In the genomic region with DNA sequence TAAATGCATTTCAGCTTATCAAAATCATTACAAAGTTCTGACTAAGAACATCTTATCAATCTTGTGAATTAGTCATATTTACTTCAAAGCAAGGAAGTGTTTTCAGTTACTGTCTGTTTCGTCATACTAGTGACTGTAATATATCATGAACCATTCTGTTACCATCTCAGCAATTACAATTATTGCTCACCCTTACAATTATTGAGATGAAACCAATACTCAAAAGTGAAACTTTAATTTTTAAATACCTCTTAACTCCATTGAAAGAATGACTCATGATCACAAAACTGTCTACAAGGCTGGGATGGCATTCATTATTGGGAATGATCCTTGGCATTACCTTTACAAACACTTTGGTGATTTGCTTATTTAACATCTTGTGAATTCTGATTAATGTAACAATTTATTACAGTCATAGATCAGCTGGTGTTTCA, we compare ENCODE assay signal across 11 cellular contexts.
DNase-seq lines count a peak whose midpoint lies in the region; ATAC-seq and TF ChIP-seq lines count a peak whose summit lies in the region.
"Had no signal": no experiment of that assay in that cellular context is flagged by ENCODE, and none has a peak within 500 bp of the region (broad histone marks: within the 10 kb centered on the region; RNA-seq: fewer than 3 reads in every experiment).

No MANE protein-coding gene starts in this region.

- H3K9ac ChIP-seq in mesenchymal stem cell (ENCODE audit: low read length), result no peak overlapping the region

- H3K27ac ChIP-seq in mesenchymal stem cell (ENCODE audit: low read length, poor library complexity, severe bottlenecking) (no peak overlapping the region), GM23338 (ENCODE audit: low read depth) (no peak overlapping the region), spleen (no peak overlapping the region)

- H3K27me3 Mint-ChIP-seq in activated T-helper 17 cell treated with anti-CD3 and anti-CD28 coated beads, Interleukin-2, amount 50 U/mL, for 72 hours, result no peaks in the 10 kb centered on the region
- H3K27me3 Mint-ChIP-seq in GM23338 (ENCODE audit: insufficient read depth, low read depth, poor library complexity), result no peaks in the 10 kb centered on the region

- no peaks in the 10 kb centered on the region for H3K9me2 ChIP-seq in GM23338 (ENCODE audit: insufficient read depth)

- no peak overlapping the region for H3K14ac ChIP-seq in mesenchymal stem cell (ENCODE audit: low read length in 2 of 2)

- peaks cover 8% of the 10 kb centered on the region for H3K9me3 Mint-ChIP-seq in activated T-helper 17 cell treated with anti-CD3 and anti-CD28 coated beads, Interleukin-2, amount 50 U/mL, for 72 hours
- H3K9me3 Mint-ChIP-seq in GM23338, result no peaks in the 10 kb centered on the region

- no peak overlapping the region for H2BK12ac ChIP-seq in mesenchymal stem cell (ENCODE audit: low read length in 2 of 2)

- H2BK5ac ChIP-seq in mesenchymal stem cell (ENCODE audit: low read depth, low read length, poor library complexity, severe bottlenecking), result no peak overlapping the region

- DNase-seq in HS-5 (ENCODE audit: low read depth), result peak; percentile 23
- DNase-seq in mesenchymal stem cell, result peak; percentile 35
- DNase-seq in GM23338 (ENCODE audit: low spot score), result no peak
- no peak for DNase-seq in spleen
- DNase-seq in AG08395 (ENCODE audit: low spot score), result no peak
- DNase-seq: activated gamma-delta T cell, head of caudate nucleus had no signal

- H3K4me3 ChIP-seq in mesenchymal stem cell (ENCODE audit: insufficient read depth in 1 of 2, low read depth in 1 of 2, low read length in 2 of 2), result no peak overlapping the region
- no peak overlapping the region for H3K4me3 ChIP-seq in GM23338
- no peak overlapping the region for H3K4me3 ChIP-seq in spleen

- 53% methylated on average over 1 of the region's 1 CpG for WGBS in mesenchymal stem cell
- WGBS in spleen, 5 donors, result 44 to 78% (median 57%) methylated on average over 1 of the region's 1 CpG

- peak overlapping the region; percentile 81 for H3K4me3 Mint-ChIP-seq in activated T-helper 17 cell treated with anti-CD3 and anti-CD28 coated beads, Interleukin-2, amount 50 U/mL, for 72 hours
- no peak overlapping the region for H3K4me3 Mint-ChIP-seq in GM23338

- H3K27me3 ChIP-seq in mesenchymal stem cell (ENCODE audit: control insufficient read depth in 1 of 2, insufficient read depth in 1 of 2, low read length in 2 of 2), result no peaks in the 10 kb centered on the region
- H3K27me3 ChIP-seq in GM23338 (ENCODE audit: insufficient read depth), result no peaks in the 10 kb centered on the region
- H3K27me3 ChIP-seq in spleen (replicated peaks in 1 of 7), result no peaks in the 10 kb centered on the region

- no peak overlapping the region for H3K23ac ChIP-seq in mesenchymal stem cell (ENCODE audit: low read length in 2 of 2)

- H3K4me2 ChIP-seq in mesenchymal stem cell (ENCODE audit: low read length, poor library complexity, severe bottlenecking), result no peak overlapping the region
- no peak overlapping the region for H3K4me2 ChIP-seq in GM23338

- H4K20me1 ChIP-seq in GM23338 (replicated peaks; ENCODE audit: insufficient read depth), result no peaks in the 10 kb centered on the region

- peaks cover 49% of the 10 kb centered on the region for H3K4me1 Mint-ChIP-seq in activated T-helper 17 cell treated with anti-CD3 and anti-CD28 coated beads, Interleukin-2, amount 50 U/mL, for 72 hours
- H3K4me1 Mint-ChIP-seq in GM23338, result no peaks in the 10 kb centered on the region

- H4K8ac ChIP-seq in mesenchymal stem cell (ENCODE audit: low read length), result no peak overlapping the region

- H3K36me3 ChIP-seq in mesenchymal stem cell (ENCODE audit: control insufficient read depth in 1 of 2, insufficient read depth in 2 of 2, low read depth in 1 of 2, low read length in 2 of 2) (no peaks in the 10 kb centered on the region), GM23338 (ENCODE audit: insufficient read depth) (no peaks in the 10 kb centered on the region), spleen (peaks cover 0 to 8% (median 0%) of the 10 kb centered on the region in 6 donors)

- no peak for TF ChIP-seq CTCF in GM23338 (conservative IDR thresholded peaks at IDR 0.05; ENCODE audit: low read depth in 2 of 2)
- TF ChIP-seq CTCF in spleen (IDR thresholded peaks at IDR 0.05 in 8 of 11, conservative IDR thresholded peaks at IDR 0.05 in 3 of 11), result no peak

- H3K4me1 ChIP-seq in mesenchymal stem cell (ENCODE audit: control insufficient read depth, insufficient read depth, low read depth, low read length), result no peaks in the 10 kb centered on the region
- H3K4me1 ChIP-seq in GM23338 (ENCODE audit: insufficient read depth), result no peaks in the 10 kb centered on the region
- H3K4me1 ChIP-seq in spleen, result peaks cover 0 to 17% (median 5%) of the 10 kb centered on the region in 6 donors

- ATAC-seq in GM18511 (IDR thresholded peaks at IDR 0.05; ENCODE audit: unreplicated experiment) (peak; percentile 61), GM23338 (no peak), HG02970 (IDR thresholded peaks at IDR 0.05; ENCODE audit: low FRiP score, unreplicated experiment) (no peak)
- peak; percentile 92 for ATAC-seq in activated T-helper 17 cell treated with anti-CD3 and anti-CD28 coated beads, Interleukin-2, amount 50 U/mL, for 72 hours (replicated peaks)
- ATAC-seq: Right ventricle myocardium inferior had no signal

- no peaks in the 10 kb centered on the region for H3F3A ChIP-seq in GM23338 (replicated peaks; ENCODE audit: low read depth)

- H3K79me1 ChIP-seq in mesenchymal stem cell (replicated peaks; ENCODE audit: low read length, poor library complexity, severe bottlenecking), result no peaks in the 10 kb centered on the region

- H3K4ac ChIP-seq in mesenchymal stem cell (ENCODE audit: low read depth in 1 of 2, low read length in 2 of 2), result no peak overlapping the region

- H3K9me3 ChIP-seq in mesenchymal stem cell (ENCODE audit: control insufficient read depth, low read length) (peaks cover 5% of the 10 kb centered on the region), spleen (peaks cover 0 to 4% (median 0%) of the 10 kb centered on the region in 8 donors)

- H2BK120ac ChIP-seq in mesenchymal stem cell (ENCODE audit: low read depth, low read length), result no peak overlapping the region

- H3K79me2 ChIP-seq in GM23338 (replicated peaks; ENCODE audit: insufficient read depth), result no peaks in the 10 kb centered on the region

- no peak for TF ChIP-seq POLR2A in spleen (IDR thresholded peaks at IDR 0.05)

- intact Hi-C loops in spleen (cut with DNase I; ENCODE audit: low total_unique reads), result no loop called here

- no peak overlapping the region for H3K18ac ChIP-seq in mesenchymal stem cell (ENCODE audit: low read depth in 1 of 2, low read length in 2 of 2)

- peaks cover 67% of the 10 kb centered on the region for H3K36me3 Mint-ChIP-seq in activated T-helper 17 cell treated with anti-CD3 and anti-CD28 coated beads, Interleukin-2, amount 50 U/mL, for 72 hours (ENCODE audit: low read depth)
- no peaks in the 10 kb centered on the region for H3K36me3 Mint-ChIP-seq in GM23338 (ENCODE audit: low read depth)

- peak overlapping the region; percentile 97 for H3K27ac Mint-ChIP-seq in activated T-helper 17 cell treated with anti-CD3 and anti-CD28 coated beads, Interleukin-2, amount 50 U/mL, for 72 hours
- no peak overlapping the region for H3K27ac Mint-ChIP-seq in GM23338

- no peak overlapping the region for H4K91ac ChIP-seq in mesenchymal stem cell (ENCODE audit: low read length)

- H2AFZ ChIP-seq in mesenchymal stem cell (ENCODE audit: low read depth, low read length), result no peak overlapping the region
- no peak overlapping the region for H2AFZ ChIP-seq in GM23338

- H2AK5ac ChIP-seq in mesenchymal stem cell (ENCODE audit: low read length, severe bottlenecking), result no peak overlapping the region

- H2BK15ac ChIP-seq in mesenchymal stem cell (ENCODE audit: low read depth, poor library complexity, severe bottlenecking), result no peak overlapping the region

TF ChIP-seq in GM23338, 12 proteins besides CTCF, POLR2A, EP300 and RAD21 (continues in another document):
- TF ChIP-seq STAT1 (IDR thresholded peaks at IDR 0.05; ENCODE audit: unreplicated experiment) (no peak), ZNF331 (CRISPR knock-in tag; IDR thresholded peaks at IDR 0.05; ENCODE audit: low read depth) (no peak)

Comparison
In these comparisons a context has a peak if more than half of its experiments do, and no peak if none do; other contexts are left out.
1. ATAC-seq: peak in GM18511 (single experiment) and activated T-helper 17 cell treated with anti-CD3 and anti-CD28 coated beads, Interleukin-2, amount 50 U/mL, for 72 hours (single experiment); none in GM23338 (single experiment) and HG02970 (single experiment).
2. DNase-seq: peak in HS-5 (single experiment) and mesenchymal stem cell (single experiment); none in GM23338 (single experiment), spleen (single experiment) and AG08395 (single experiment).